1 cellular context compared by ENCODE assay signal in the genomic region with DNA sequence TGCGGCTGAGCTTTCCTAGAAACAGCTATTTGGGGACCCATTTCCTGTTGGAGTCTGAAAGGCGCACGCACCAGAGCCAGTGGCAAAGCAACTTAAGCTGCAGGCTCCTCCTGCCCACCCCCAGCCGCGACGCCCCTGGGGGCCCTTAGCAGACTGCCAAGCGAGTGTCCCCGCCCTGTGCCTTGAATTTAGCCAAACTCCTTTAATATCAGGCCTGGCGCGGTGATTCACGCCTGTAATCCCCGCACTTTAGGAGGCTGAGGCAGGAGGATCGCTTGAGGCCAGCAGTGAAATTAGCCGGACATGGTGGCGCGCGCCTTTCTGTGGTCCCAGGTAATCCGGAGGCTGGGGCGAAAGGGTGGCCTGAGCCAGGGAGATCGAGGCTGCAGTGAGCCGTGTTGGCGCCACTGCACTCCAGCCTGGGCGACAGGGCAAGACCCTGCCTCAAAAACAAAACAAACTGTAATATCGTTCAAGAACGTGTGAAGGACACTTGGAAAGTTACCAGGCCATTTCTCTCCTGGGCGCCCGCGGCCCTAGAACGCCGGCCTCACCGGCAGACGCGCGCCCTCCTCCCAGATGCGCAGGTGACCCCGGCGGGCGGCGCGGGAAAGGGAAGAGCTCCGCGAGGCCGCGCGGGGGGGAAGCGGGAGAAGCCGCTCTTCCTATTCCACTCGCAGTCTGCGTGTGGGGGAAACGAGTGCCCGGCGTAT.
TF ChIP-seq lines count a peak whose summit lies in the region.

No MANE protein-coding gene starts in this region.

TF ChIP-seq in HepG2, 621 proteins besides CTCF, POLR2A, EP300 and RAD21 (continued from another document):
- TF ChIP-seq ZNF609 (CRISPR knock-in tag; IDR thresholded peaks at IDR 0.05; ENCODE audit: borderline replicate concordance) (no peak), ZNF841 (CRISPR knock-in tag; IDR thresholded peaks at IDR 0.05; ENCODE audit: borderline replicate concordance) (no peak), ATF2 (CRISPR knock-in tag; IDR thresholded peaks at IDR 0.05) (no peak), BRD4 (CRISPR knock-in tag; IDR thresholded peaks at IDR 0.05) (0 out of 2 replicates have a peak, but pooled peaks have one; percentile 49), ZNF260 (CRISPR knock-in tag; IDR thresholded peaks at IDR 0.05; ENCODE audit: borderline replicate concordance, low read depth) (no peak), KAT7 (CRISPR knock-in tag; IDR thresholded peaks at IDR 0.05; ENCODE audit: borderline replicate concordance) (no peak), NR2F2 (IDR thresholded peaks at IDR 0.05; ENCODE audit: borderline replicate concordance, low read depth) (no peak), MBNL3 (CRISPR knock-in tag; conservative IDR thresholded peaks at IDR 0.05) (no peak), MXD1 (CRISPR knock-in tag; IDR thresholded peaks at IDR 0.05) (peak; percentile 68; the same call in 1 of the 2 replicates), ZNF800 (CRISPR knock-in tag; IDR thresholded peaks at IDR 0.05) (peak; percentile 75), GABPB1 (CRISPR knock-in tag; IDR thresholded peaks at IDR 0.05) (peak; percentile 26; the same call in 1 of the 2 replicates), RXRB (CRISPR knock-in tag; IDR thresholded peaks at IDR 0.05; ENCODE audit: borderline replicate concordance) (no peak), ZIK1 (CRISPR knock-in tag; IDR thresholded peaks at IDR 0.05; ENCODE audit: borderline replicate concordance, low read depth) (0 out of 2 replicates have a peak, but pooled peaks have one; percentile 58), ZNF605 (CRISPR knock-in tag; IDR thresholded peaks at IDR 0.05) (peak; percentile 79), ZNF782 (CRISPR knock-in tag; IDR thresholded peaks at IDR 0.05; ENCODE audit: borderline replicate concordance) (no peak), CAMTA2 (CRISPR knock-in tag; IDR thresholded peaks at IDR 0.05; ENCODE audit: borderline replicate concordance) (no peak), TP53 (CRISPR knock-in tag; conservative IDR thresholded peaks at IDR 0.05) (no peak), ZFYVE20 (CRISPR knock-in tag; IDR thresholded peaks at IDR 0.05; ENCODE audit: borderline replicate concordance, low read depth) (no peak), ZNF460 (CRISPR knock-in tag; IDR thresholded peaks at IDR 0.05; ENCODE audit: borderline replicate concordance) (no peak), SALL1 (CRISPR knock-in tag; IDR thresholded peaks at IDR 0.05) (peak; percentile 25; the same call in 1 of the 2 replicates), ZNF343 (CRISPR knock-in tag; IDR thresholded peaks at IDR 0.05) (no peak), ZNF256 (CRISPR knock-in tag; conservative IDR thresholded peaks at IDR 0.05) (0 out of 2 replicates have a peak, but pooled peaks have one; percentile 43), ZNF792 (CRISPR knock-in tag; IDR thresholded peaks at IDR 0.05) (no peak), MTA1 (CRISPR knock-in tag; IDR thresholded peaks at IDR 0.05; ENCODE audit: borderline replicate concordance) (peak; percentile 28; the same call in 1 of the 2 replicates), SSRP1 (CRISPR knock-in tag; IDR thresholded peaks at IDR 0.05) (no peak), KMT2A (CRISPR knock-in tag; IDR thresholded peaks at IDR 0.05) (0 out of 2 replicates have a peak, but pooled peaks have one; percentile 14), KDM2A (CRISPR knock-in tag; IDR thresholded peaks at IDR 0.05; ENCODE audit: borderline replicate concordance, low read depth) (peak; percentile 47), NR1H2 (CRISPR knock-in tag; IDR thresholded peaks at IDR 0.05; ENCODE audit: borderline replicate concordance, low read depth) (no peak), YY1 (IDR thresholded peaks at IDR 0.05; ENCODE audit: insufficient read depth, insufficient replicate concordance, low read depth, low read length) (no peak), MAX (IDR thresholded peaks at IDR 0.05) (peak; percentile 40), SOX5 (CRISPR knock-in tag; IDR thresholded peaks at IDR 0.05; ENCODE audit: borderline replicate concordance) (no peak)
- TF ChIP-seq, protein P1, sequence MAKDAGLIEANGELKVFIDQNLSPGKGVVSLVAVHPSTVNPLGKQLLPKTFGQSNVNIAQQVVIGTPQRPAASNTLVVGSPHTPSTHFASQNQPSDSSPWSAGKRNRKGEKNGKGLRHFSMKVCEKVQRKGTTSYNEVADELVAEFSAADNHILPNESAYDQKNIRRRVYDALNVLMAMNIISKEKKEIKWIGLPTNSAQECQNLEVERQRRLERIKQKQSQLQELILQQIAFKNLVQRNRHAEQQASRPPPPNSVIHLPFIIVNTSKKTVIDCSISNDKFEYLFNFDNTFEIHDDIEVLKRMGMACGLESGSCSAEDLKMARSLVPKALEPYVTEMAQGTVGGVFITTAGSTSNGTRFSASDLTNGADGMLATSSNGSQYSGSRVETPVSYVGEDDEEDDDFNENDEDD (CRISPR knock-in tag; IDR thresholded peaks at IDR 0.05; ENCODE audit: borderline replicate concordance): peak; percentile 81; the same call in 1 of the 2 replicates
- TF ChIP-seq, protein P2, sequence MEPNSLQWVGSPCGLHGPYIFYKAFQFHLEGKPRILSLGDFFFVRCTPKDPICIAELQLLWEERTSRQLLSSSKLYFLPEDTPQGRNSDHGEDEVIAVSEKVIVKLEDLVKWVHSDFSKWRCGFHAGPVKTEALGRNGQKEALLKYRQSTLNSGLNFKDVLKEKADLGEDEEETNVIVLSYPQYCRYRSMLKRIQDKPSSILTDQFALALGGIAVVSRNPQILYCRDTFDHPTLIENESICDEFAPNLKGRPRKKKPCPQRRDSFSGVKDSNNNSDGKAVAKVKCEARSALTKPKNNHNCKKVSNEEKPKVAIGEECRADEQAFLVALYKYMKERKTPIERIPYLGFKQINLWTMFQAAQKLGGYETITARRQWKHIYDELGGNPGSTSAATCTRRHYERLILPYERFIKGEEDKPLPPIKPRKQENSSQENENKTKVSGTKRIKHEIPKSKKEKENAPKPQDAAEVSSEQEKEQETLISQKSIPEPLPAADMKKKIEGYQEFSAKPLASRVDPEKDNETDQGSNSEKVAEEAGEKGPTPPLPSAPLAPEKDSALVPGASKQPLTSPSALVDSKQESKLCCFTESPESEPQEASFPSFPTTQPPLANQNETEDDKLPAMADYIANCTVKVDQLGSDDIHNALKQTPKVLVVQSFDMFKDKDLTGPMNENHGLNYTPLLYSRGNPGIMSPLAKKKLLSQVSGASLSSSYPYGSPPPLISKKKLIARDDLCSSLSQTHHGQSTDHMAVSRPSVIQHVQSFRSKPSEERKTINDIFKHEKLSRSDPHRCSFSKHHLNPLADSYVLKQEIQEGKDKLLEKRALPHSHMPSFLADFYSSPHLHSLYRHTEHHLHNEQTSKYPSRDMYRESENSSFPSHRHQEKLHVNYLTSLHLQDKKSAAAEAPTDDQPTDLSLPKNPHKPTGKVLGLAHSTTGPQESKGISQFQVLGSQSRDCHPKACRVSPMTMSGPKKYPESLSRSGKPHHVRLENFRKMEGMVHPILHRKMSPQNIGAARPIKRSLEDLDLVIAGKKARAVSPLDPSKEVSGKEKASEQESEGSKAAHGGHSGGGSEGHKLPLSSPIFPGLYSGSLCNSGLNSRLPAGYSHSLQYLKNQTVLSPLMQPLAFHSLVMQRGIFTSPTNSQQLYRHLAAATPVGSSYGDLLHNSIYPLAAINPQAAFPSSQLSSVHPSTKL (CRISPR knock-in tag; IDR thresholded peaks at IDR 0.05): 0 out of 2 replicates have a peak, but pooled peaks have one; percentile 26
- TF ChIP-seq, protein P3, sequence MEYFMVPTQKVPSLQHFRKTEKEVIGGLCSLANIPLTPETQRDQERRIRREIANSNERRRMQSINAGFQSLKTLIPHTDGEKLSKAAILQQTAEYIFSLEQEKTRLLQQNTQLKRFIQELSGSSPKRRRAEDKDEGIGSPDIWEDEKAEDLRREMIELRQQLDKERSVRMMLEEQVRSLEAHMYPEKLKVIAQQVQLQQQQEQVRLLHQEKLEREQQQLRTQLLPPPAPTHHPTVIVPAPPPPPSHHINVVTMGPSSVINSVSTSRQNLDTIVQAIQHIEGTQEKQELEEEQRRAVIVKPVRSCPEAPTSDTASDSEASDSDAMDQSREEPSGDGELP (IDR thresholded peaks at IDR 0.05; ENCODE audit: borderline replicate concordance, low read depth): no peak
